ENCODE assay signal across 1 cellular context in genomic region chr14:92937229-92937937, GRCh38.
TF ChIP-seq lines count a peak whose summit lies in the region.

No MANE protein-coding gene starts in this region.

TF ChIP-seq in SK-N-SH treated with all-trans-retinoic acid at 6 μM for 48 hours, 23 proteins besides CTCF, POLR2A, EP300 and RAD21 (continued from another document):
- TF ChIP-seq ARNTL (CRISPR knock-in tag; IDR thresholded peaks at IDR 0.05; ENCODE audit: borderline replicate concordance, low read depth), result no peak
